In genomic region chr15:39953521-39953920, GRCh38 we compare ENCODE assay signal across 13 cellular contexts. TPM values are rescaled to one million over a fixed set of nuclear protein-coding genes. Genes with fewer than 3 reads are reported as not detected.
A peak's percentile ranks its signal among the peaks of the same experiment; 100 is the strongest.
DNase-seq lines count a peak whose midpoint lies in the region; FAIRE-seq and TF ChIP-seq lines count a peak whose summit lies in the region.
"Had no signal": no experiment of that assay in that cellular context is flagged by ENCODE, and none has a peak within 500 bp of the region (broad histone marks: within the 10 kb centered on the region; RNA-seq: fewer than 3 reads in every experiment).

No MANE protein-coding gene starts in this region.

- H3K9me3 ChIP-seq in breast epithelium (no peaks in the 10 kb centered on the region), H1 (ENCODE audit: insufficient read depth in 2 of 2, low read depth in 1 of 2, low read length in 1 of 2) (no peaks in the 10 kb centered on the region)
- H3K9me3 ChIP-seq: BLaER1 treated with 17β-estradiol and CSF1 and Interleukin-3, amounts not matched to agents 10 nM and 100 nM had no signal

- H3K36me3 ChIP-seq in breast epithelium (no peaks in the 10 kb centered on the region), H1 (ENCODE audit: control insufficient read depth in 2 of 4, insufficient read depth in 4 of 4, low read length in 3 of 4) (peaks cover 12 to 71% (median 47%) of the 10 kb centered on the region in 4 experiments)

- H2BK5ac ChIP-seq in H1 (ENCODE audit: low read depth, low read length) = no peak overlapping the region

- CTCF ChIA-PET in MCF 10A (lab: Yijun Ruan, JAX) (interaction anchor here (0.9 to 1.3 kb wide), 2 partner anchors 11 to 66 kb away, joined by 3 to 6 read pairs; no protein-coding TSS in a partner anchor), H1 (lab: Charles Lee; ENCODE audit: partially characterized antibody) (interaction anchor here (0.8 to 1.0 kb wide), 2 partner anchors 66 to 151 kb away, joined by 3 read pairs; no protein-coding TSS in a partner anchor)

- no peak overlapping the region for H3K18ac ChIP-seq in H1 (ENCODE audit: extremely low read depth, low read length)

- POLR2A ChIA-PET in MCF 10A (lab: Yijun Ruan, JAX) (interaction anchor here (1.3 kb wide), 1 partner anchor 19 kb away, joined by 3 read pairs; the partner anchor contains the start of gene EIF2AK4), H1 (lab: Charles Lee; ENCODE audit: partially characterized antibody) (interaction anchor here (1.0 to 1.2 kb wide), 2 partner anchors 55 to 62 kb away, joined by 3 read pairs; no protein-coding TSS in a partner anchor)

- H3K36me3 Mint-ChIP-seq in MCF 10A (ENCODE audit: insufficient read depth, unreplicated experiment) (peaks cover 10% of the 10 kb centered on the region), progenitor cell of endocrine pancreas (ENCODE audit: insufficient read depth) (peaks cover 26% of the 10 kb centered on the region)

- H3K4me3 ChIP-seq in breast epithelium = no peak overlapping the region
- H3K4me3 ChIP-seq in H1 (ENCODE audit: extremely low read depth in 1 of 4, insufficient read depth in 2 of 4, low read depth in 3 of 4, low read length in 4 of 4) = no peak overlapping the region
- H3K4me3 ChIP-seq: BLaER1 treated with 17β-estradiol and CSF1 and Interleukin-3, amounts not matched to agents 10 nM and 100 nM had no signal

- H3K23me2 ChIP-seq in H1 (ENCODE audit: low read depth, low read length) = no peaks in the 10 kb centered on the region; the same call in 1 of the 2 replicates

- no peaks in the 10 kb centered on the region for H3K4me1 Mint-ChIP-seq in MCF 10A (ENCODE audit: insufficient read depth, unreplicated experiment)
- peaks cover 14% of the 10 kb centered on the region for H3K4me1 Mint-ChIP-seq in progenitor cell of endocrine pancreas (ENCODE audit: low read depth)

- H3K56ac ChIP-seq in H1 (replicated peaks; ENCODE audit: insufficient read length, low read depth, low read length) = no peak overlapping the region

- H3K9me3 Mint-ChIP-seq in MCF 10A (ENCODE audit: unreplicated experiment) = no peaks in the 10 kb centered on the region
- no peaks in the 10 kb centered on the region for H3K9me3 Mint-ChIP-seq in progenitor cell of endocrine pancreas (ENCODE audit: low read depth)
- H3K9me3 Mint-ChIP-seq: CD4-positive, CD25-positive, alpha-beta regulatory T cell had no signal

- H2AK5ac ChIP-seq in H1 (ENCODE audit: low read depth, low read length) = no peak overlapping the region

- H3K4me1 ChIP-seq in breast epithelium = no peaks in the 10 kb centered on the region
- H3K4me1 ChIP-seq in H1 (replicated peaks in 1 of 4; ENCODE audit: control insufficient read depth in 3 of 4, insufficient read depth in 4 of 4, low read length in 3 of 4) = peaks cover 0 to 3% (median 0%) of the 10 kb centered on the region in 4 experiments; a peak in 2 of 7 replicates
- H3K4me1 ChIP-seq: BLaER1 treated with 17β-estradiol and CSF1 and Interleukin-3, amounts not matched to agents 10 nM and 100 nM had no signal

- no peak overlapping the region for H2BK20ac ChIP-seq in H1 (ENCODE audit: low read length)

- WGBS in H1 (ENCODE audit: extremely low coverage in 1 of 2, insufficient coverage in 1 of 2, insufficient read length in 1 of 2, insufficient replicate concordance in 2 of 2, low coverage in 1 of 2, low lambda C conversion rate in 2 of 2, missing lambda C conversion rate in 1 of 2), 2 experiments = 93% methylated on average over 4 of the region's 4 CpGs; no CpG with 5 or more reads in 1 of the 2 experiments

- intact Hi-C loops in MCF 10A (cut with micrococcal nuclease) = no loop called here
- intact Hi-C loops in breast epithelium (cut with DNase I; ENCODE audit: low total_unique reads) = no loop called here

- H3K4me2 ChIP-seq in H1 (ENCODE audit: insufficient read depth in 1 of 2, low read depth in 2 of 2, low read length in 2 of 2) = no peak overlapping the region
- H3K4me2 ChIP-seq: BLaER1 treated with 17β-estradiol and CSF1 and Interleukin-3, amounts not matched to agents 10 nM and 100 nM had no signal

- TF ChIP-seq CTCF in MCF 10A (IDR thresholded peaks at IDR 0.05; ENCODE audit: unreplicated experiment) (no peak), breast epithelium (IDR thresholded peaks at IDR 0.05) (no peak), H1 (IDR thresholded peaks at IDR 0.05; ENCODE audit: control extremely low read depth in 1 of 3, insufficient read depth in 1 of 3, low read depth in 1 of 3, low read length in 3 of 3) (no peak), progenitor cell of endocrine pancreas (IDR thresholded peaks at IDR 0.05; ENCODE audit: unreplicated experiment) (no peak)

- no peak overlapping the region for H4K8ac ChIP-seq in H1 (ENCODE audit: extremely low read depth, insufficient read depth, low read length)

- H3K79me2 ChIP-seq in H1 (ENCODE audit: control insufficient read depth in 1 of 2, insufficient read depth in 2 of 2, low read length in 2 of 2) = no peaks in the 10 kb centered on the region

- H3K23ac ChIP-seq in H1 (ENCODE audit: insufficient read length) = no peak overlapping the region

- no peaks in the 10 kb centered on the region for H3K27me3 Mint-ChIP-seq in MCF 10A (ENCODE audit: insufficient read depth, unreplicated experiment)
- no peaks in the 10 kb centered on the region for H3K27me3 Mint-ChIP-seq in progenitor cell of endocrine pancreas
- H3K27me3 Mint-ChIP-seq: CD4-positive, CD25-positive, alpha-beta regulatory T cell had no signal

- no peak overlapping the region for H4K5ac ChIP-seq in H1 (ENCODE audit: insufficient read length, low read depth, low read length)

- TF ChIP-seq EP300 in Ishikawa (IDR thresholded peaks at IDR 0.05; ENCODE audit: borderline replicate concordance) = no peak
- no peak for TF ChIP-seq EP300 in H1 (IDR thresholded peaks at IDR 0.05; ENCODE audit: borderline replicate concordance in 1 of 2, low read depth in 2 of 2, low read length in 2 of 2)

- H3K14ac ChIP-seq in H1 (ENCODE audit: insufficient read length) = no peak overlapping the region

- DNase-seq in MCF 10A (ENCODE audit: unreplicated experiment) = peak; percentile 2
- no peak for DNase-seq in breast epithelium (ENCODE audit: low spot score in 2 of 2)
- no peak for DNase-seq in H1 (ENCODE audit: low read depth in 1 of 2, low spot score in 2 of 2)
- DNase-seq in progenitor cell of endocrine pancreas (ENCODE audit: low spot score, unreplicated experiment) = no peak
- no peak for DNase-seq in activated gamma-delta T cell treated with Interleukin-2 at 50 U/mL for 16 hours
- no peak for DNase-seq in mesenteric fat pad (ENCODE audit: low spot score)
- DNase-seq: 8988T; CD4-positive, CD25-positive, alpha-beta regulatory T cell; DMS53; GF-D8 had no signal

- no peak overlapping the region for H3K4me3 Mint-ChIP-seq in MCF 10A (ENCODE audit: unreplicated experiment)
- H3K4me3 Mint-ChIP-seq in progenitor cell of endocrine pancreas (ENCODE audit: low read depth) = no peak overlapping the region
- H3K4me3 Mint-ChIP-seq: CD4-positive, CD25-positive, alpha-beta regulatory T cell had no signal

- no peak overlapping the region for H2BK12ac ChIP-seq in H1 (ENCODE audit: low read depth, low read length)

- no TSS peak for BruUV-seq in MCF 10A (replicated peaks; lab: Mats Ljungman, UMichigan)

- TF ChIP-seq RAD21 in Ishikawa (IDR thresholded peaks at IDR 0.05; ENCODE audit: low read depth) = no peak
- TF ChIP-seq RAD21 in H1 (IDR thresholded peaks at IDR 0.05 in 1 of 2, conservative IDR thresholded peaks at IDR 0.05 in 1 of 2; ENCODE audit: low read depth in 2 of 2, low read length in 2 of 2) = no peak

- H4K20me1 ChIP-seq in H1 (replicated peaks in 1 of 2; ENCODE audit: control insufficient read depth in 1 of 2, insufficient read depth in 2 of 2, low read length in 2 of 2) = peaks cover 0 to 2% of the 10 kb centered on the region in 2 experiments

- H2BK120ac ChIP-seq in H1 (replicated peaks; ENCODE audit: low read depth, low read length) = no peak overlapping the region

- no peak overlapping the region for H2BK15ac ChIP-seq in H1 (ENCODE audit: low read length)

- peak overlapping the region; percentile 13 for H3K27ac Mint-ChIP-seq in MCF 10A (ENCODE audit: low read depth, unreplicated experiment)
- peak overlapping the region; percentile 14 for H3K27ac Mint-ChIP-seq in progenitor cell of endocrine pancreas
- H3K27ac Mint-ChIP-seq: CD4-positive, CD25-positive, alpha-beta regulatory T cell had no signal

- H3K9ac ChIP-seq in H1 (replicated peaks in 1 of 4; ENCODE audit: extremely low read depth in 1 of 4, low read depth in 3 of 4, low read length in 3 of 4) = no peak overlapping the region
- H3K9ac ChIP-seq: BLaER1 treated with 17β-estradiol and CSF1 and Interleukin-3, amounts not matched to agents 10 nM and 100 nM had no signal

- no peak overlapping the region for H2AFZ ChIP-seq in H1 (ENCODE audit: low read length)

- TF ChIP-seq POLR2A in breast epithelium (IDR thresholded peaks at IDR 0.05) (no peak), H1 (IDR thresholded peaks at IDR 0.05; ENCODE audit: control extremely low read depth in 1 of 2, low read depth in 2 of 2, low read length in 2 of 2) (no peak)

- no peak for FAIRE-seq in H1 (lab: Jason Lieb, UNC)
- FAIRE-seq: H54 had no signal

- H3K79me1 ChIP-seq in H1 (ENCODE audit: low read depth, low read length) = no peaks in the 10 kb centered on the region

- H3K27me3 ChIP-seq in breast epithelium (no peaks in the 10 kb centered on the region), H1 (replicated peaks in 1 of 4; ENCODE audit: control insufficient read depth in 3 of 4, extremely low read depth in 1 of 4, insufficient read depth in 3 of 4, low read length in 3 of 4) (no peaks in the 10 kb centered on the region)
- H3K27me3 ChIP-seq: BLaER1 treated with 17β-estradiol and CSF1 and Interleukin-3, amounts not matched to agents 10 nM and 100 nM had no signal

- no peak overlapping the region for H3K4ac ChIP-seq in H1 (replicated peaks; ENCODE audit: insufficient read length, low read depth, low read length)

- H3K27ac ChIP-seq in breast epithelium (no peak overlapping the region), H1 (ENCODE audit: low read depth, low read length) (no peak overlapping the region)
- H3K27ac ChIP-seq: BLaER1 treated with 17β-estradiol and CSF1 and Interleukin-3, amounts not matched to agents 10 nM and 100 nM had no signal

- H4K91ac ChIP-seq in H1 (replicated peaks; ENCODE audit: insufficient read length, low read length) = no peak overlapping the region

RNA-seq across cellular contexts. Expression of gene EIF2AK4, which starts 19.6 kb away (rescaled TPM):
- total RNA-seq in MCF 10A (2022) = 37.2 and 44.8 TPM in 2 replicates
- total RNA-seq in breast epithelium = 10 to 100 TPM; 44.9 to 54.3 (median 46.7) TPM
- 96.9 and 105 TPM in 2 replicates for total RNA-seq in H1 (2021; fragmentation: NEBNext Ultra II Directional; extraction: Animal tissue kit (Norgen Biotek cat#: 25700))
- 61.0 and 67.9 TPM in 2 replicates for polyA plus RNA-seq in H1 (2011; rRNA removed)
- polyA plus RNA-seq in H1 (2011; cell fraction: cytosol; rRNA removed) = 83.0 TPM
- 87.0 TPM for polyA plus RNA-seq in H1 (2011; cell fraction: nucleus; rRNA removed)
- 60.3 to 83.0 TPM (median 69.7 TPM) in 4 replicates for polyA plus RNA-seq in H1 (2012, experiment 1 of 2)
- polyA plus RNA-seq in H1 (2012, experiment 2 of 2) = 12.0 TPM
- polyA plus RNA-seq in H1 (2013, experiment 1 of 2) = 116 TPM
- polyA plus RNA-seq in H1 (2013, experiment 2 of 2) = 128 TPM
- 169 TPM in 2 replicates for polyA minus RNA-seq in H1 (2011; rRNA and poly(A)+ RNA removed)
- polyA minus RNA-seq in H1 (2011; cell fraction: cytosol; rRNA and poly(A)+ RNA removed) = 67.4 TPM
- 162 TPM for polyA minus RNA-seq in H1 (2011; cell fraction: nucleus; rRNA and poly(A)+ RNA removed)
- 39.9 and 41.6 TPM in 2 replicates for total RNA-seq in progenitor cell of endocrine pancreas
- total RNA-seq in mesenteric fat pad = 39.1 TPM

RNA-seq across cellular contexts. Expression of gene GPR176, which starts 33.5 kb away (rescaled TPM):
- total RNA-seq in MCF 10A (2022) (1.8 and 2.3 TPM in 2 replicates), breast epithelium (10 to 100 TPM in 1 of 3 donors, 1 to 10 TPM in 2; 4.4 to 12.1 (median 9.4) TPM), progenitor cell of endocrine pancreas (1.0 and 1.1 TPM in 2 replicates), mesenteric fat pad (8.2 TPM)
- 190 and 198 TPM in 2 replicates for total RNA-seq in H1 (2021; fragmentation: NEBNext Ultra II Directional; extraction: Animal tissue kit (Norgen Biotek cat#: 25700))
- polyA plus RNA-seq in H1 (2011; rRNA removed) = 281 and 318 TPM in 2 replicates
- polyA plus RNA-seq in H1 (2011; cell fraction: cytosol; rRNA removed) = 189 TPM
- polyA plus RNA-seq in H1 (2011; cell fraction: nucleus; rRNA removed) = 347 TPM
- 147 to 191 TPM (median 166 TPM) in 4 replicates for polyA plus RNA-seq in H1 (2012, experiment 1 of 2)
- polyA plus RNA-seq in H1 (2012, experiment 2 of 2) = 130 TPM
- 98.7 TPM for polyA plus RNA-seq in H1 (2013, experiment 1 of 2)
- 108 TPM for polyA plus RNA-seq in H1 (2013, experiment 2 of 2)
- polyA minus RNA-seq in H1 (2011; rRNA and poly(A)+ RNA removed) = 732 and 803 TPM in 2 replicates
- 146 TPM for polyA minus RNA-seq in H1 (2011; cell fraction: cytosol; rRNA and poly(A)+ RNA removed)
- 175 TPM for polyA minus RNA-seq in H1 (2011; cell fraction: nucleus; rRNA and poly(A)+ RNA removed)
- total RNA-seq: CD4-positive, CD25-positive, alpha-beta regulatory T cell had no signal
- polyA plus RNA-seq: CD4-positive, CD25-positive, alpha-beta regulatory T cell had no signal

Comparison
In these comparisons a context has a peak if more than half of its experiments do, and no peak if none do; other contexts are left out.
1. RNA of gene GPR176, which starts 33.5 kb away (total RNA-seq): 190 to 198 TPM in H1; 4.4 to 12.1 TPM in breast epithelium, 8.2 TPM in mesenteric fat pad (single experiment), 1.8 to 2.3 TPM in MCF 10A and 1.0 to 1.1 TPM in progenitor cell of endocrine pancreas; every median in the first group is over 10 times any median in the second.